14 cellular contexts compared by ENCODE assay signal in genomic region chr15:40932625-40933519, GRCh38. TPM values are rescaled to one million over a fixed set of nuclear protein-coding genes. Genes with fewer than 3 reads are reported as not detected.
A peak's percentile ranks its signal among the peaks of the same experiment; 100 is the strongest.
DNase-seq lines count a peak whose midpoint lies in the region; ATAC-seq, FAIRE-seq and TF ChIP-seq lines count a peak whose summit lies in the region.
"Had no signal": no experiment of that assay in that cellular context is flagged by ENCODE, and none has a peak within 500 bp of the region (broad histone marks: within the 10 kb centered on the region; RNA-seq: fewer than 3 reads in every experiment).

No MANE protein-coding gene starts in this region.

- no peaks in the 10 kb centered on the region for H3K9me3 ChIP-seq in BLaER1
- no peaks in the 10 kb centered on the region for H3K9me3 ChIP-seq in K562 (replicated peaks; ENCODE audit: control insufficient read depth, insufficient read depth, low read depth, low read length)
- H3K9me3 ChIP-seq in mucosa of descending colon, result no peaks in the 10 kb centered on the region
- no peaks in the 10 kb centered on the region for H3K9me3 ChIP-seq in T-helper 17 cell (ENCODE audit: control insufficient read depth, low read length, poor library complexity, severe bottlenecking)
- H3K9me3 ChIP-seq: ascending aorta had no signal

- FAIRE-seq in GM19239 (lab: Jason Lieb, UNC) (peak; percentile 72), K562 (lab: Jason Lieb, UNC) (no peak)
- FAIRE-seq: TTC549 had no signal

- H3K27ac ChIP-seq in BLaER1 (no peak overlapping the region), K562 (ENCODE audit: extremely low read depth, low read depth, low read length) (no peak overlapping the region)
- H3K27ac ChIP-seq: ascending aorta had no signal

- peaks cover 44% of the 10 kb centered on the region for H3K27me3 Mint-ChIP-seq in T-helper 17 cell

- 63% methylated on average over 11 of the region's 13 CpGs for WGBS in K562 (ENCODE audit: insufficient coverage, low coverage, missing lambda C conversion rate)

- H3K79me2 ChIP-seq in K562 (ENCODE audit: control insufficient read depth, insufficient read depth, low read length), result no peaks in the 10 kb centered on the region

- in situ Hi-C loops in K562 (cut with MboI), result no loop called here

- H3K9me1 ChIP-seq in K562 (ENCODE audit: control insufficient read depth, insufficient read depth, low read length), result peaks cover 3% of the 10 kb centered on the region

- no peak for TF ChIP-seq RAD21 in K562 (CRISPR knock-in tag; conservative IDR thresholded peaks at IDR 0.05 in 1 of 2, IDR thresholded peaks at IDR 0.05 in 1 of 2)

- H3K27ac Mint-ChIP-seq in T-helper 17 cell, result no peak overlapping the region
- H3K27ac Mint-ChIP-seq: dendritic cell treated with granulocyte-macrophage colony-stimulating factor and Interleukin-4, amounts not matched to agents 40 ng/mL and 50 ng/mL, for 4 days had no signal

- intact Hi-C loops in K562 (cut with micrococcal nuclease) (no loop called here), mucosa of descending colon (cut with DNase I, micrococcal nuclease) (no loop called here)

- TF ChIP-seq POLR2A in K562 (conservative IDR thresholded peaks at IDR 0.05), result no peak

- TF ChIP-seq CTCF in K562 (IDR thresholded peaks at IDR 0.05 in 2 of 3, conservative IDR thresholded peaks at IDR 0.05 in 1 of 3; ENCODE audit: insufficient read depth in 2 of 3, low read depth in 1 of 3, low read length in 3 of 3), result no peak
- TF ChIP-seq CTCF in mucosa of descending colon (IDR thresholded peaks at IDR 0.05), result no peak
- no peak for TF ChIP-seq CTCF in GM10248 (IDR thresholded peaks at IDR 0.05; ENCODE audit: control extremely low read depth, extremely low read depth, low read depth, missing control alignments)

- H3K36me3 ChIP-seq in BLaER1, result no peaks in the 10 kb centered on the region
- H3K36me3 ChIP-seq in K562 (ENCODE audit: control insufficient read depth, insufficient read depth, low read length), result no peaks in the 10 kb centered on the region
- no peaks in the 10 kb centered on the region for H3K36me3 ChIP-seq in mucosa of descending colon (ENCODE audit: low read depth)
- H3K36me3 ChIP-seq: ascending aorta had no signal

- no peak overlapping the region for H3K4me3 Mint-ChIP-seq in T-helper 17 cell
- H3K4me3 Mint-ChIP-seq: dendritic cell treated with granulocyte-macrophage colony-stimulating factor and Interleukin-4, amounts not matched to agents 40 ng/mL and 50 ng/mL, for 4 days had no signal

- no peak for ATAC-seq in K562
- peak; percentile 68 for ATAC-seq in mucosa of descending colon
- no peak for ATAC-seq in GM18909 (IDR thresholded peaks at IDR 0.05; ENCODE audit: poor library complexity, unreplicated experiment)
- ATAC-seq in T-helper 17 cell, result no peak
- ATAC-seq in HG03565 (IDR thresholded peaks at IDR 0.05; ENCODE audit: unreplicated experiment), result no peak

- TF ChIP-seq EP300 in K562 (IDR thresholded peaks at IDR 0.05; ENCODE audit: low read length), result no peak

- H3K4me2 ChIP-seq in BLaER1 (peak overlapping the region; percentile 18; the same call in 1 of the 2 replicates), K562 (ENCODE audit: insufficient read depth, low read length) (no peak overlapping the region)

- peaks cover 21% of the 10 kb centered on the region for H3K4me1 Mint-ChIP-seq in T-helper 17 cell

- no peak for DNase-seq in GM19239 (ENCODE audit: insufficient read length, low spot score)
- no peak for DNase-seq in K562 (ENCODE audit: extremely low read depth in 1 of 4, low spot score in 3 of 4)
- DNase-seq in mucosa of descending colon, result peak; percentile 77 to 84 (median 78)
- no peak for DNase-seq in T-helper 17 cell
- no peak for DNase-seq in GM10248 (ENCODE audit: extremely low spot score)
- DNase-seq: DMS79, midbrain, NCI-H1694 had no signal

- no TSS peak for BruUV-seq in K562 (replicated peaks; lab: Mats Ljungman, UMichigan)

- POLR2A ChIA-PET in K562 (lab: Yijun Ruan, JAX) (interaction anchor here (0.6 to 1.1 kb wide), 3 partner anchors 8 to 30 kb away, joined by 3 read pairs; no protein-coding TSS in a partner anchor), GM10248 (lab: Yijun Ruan, JAX) (no interaction called here)

- H3K27me3 ChIP-seq in BLaER1 (peaks cover 55% of the 10 kb centered on the region), K562 (ENCODE audit: control insufficient read depth in 2 of 2, insufficient read depth in 2 of 2, low read length in 2 of 2) (peaks cover 0 to 7% of the 10 kb centered on the region in 2 experiments; a peak in 1 of 5 replicates)

- H3K4me3 ChIP-seq in BLaER1 (no peak overlapping the region), K562 (no peak overlapping the region), mucosa of descending colon (no peak overlapping the region)
- H3K4me3 ChIP-seq: ascending aorta had no signal

- H2AFZ ChIP-seq in K562 (ENCODE audit: low read depth, low read length), result no peak overlapping the region

- H3K9ac ChIP-seq in BLaER1 (no peak overlapping the region), K562 (ENCODE audit: insufficient read depth in 1 of 2, low read depth in 2 of 2, low read length in 2 of 2) (peak overlapping the region in 1 of 2 experiments; percentile 41; a peak in 2 of 4 replicates)

- peaks cover 5% of the 10 kb centered on the region for H3K36me3 Mint-ChIP-seq in T-helper 17 cell (ENCODE audit: low read depth)

- peaks cover 74% of the 10 kb centered on the region for H3K4me1 ChIP-seq in BLaER1
- peaks cover 11 to 51% of the 10 kb centered on the region in 2 experiments for H3K4me1 ChIP-seq in K562 (replicated peaks in 1 of 2; ENCODE audit: control insufficient read depth in 2 of 2, insufficient read depth in 2 of 2, low read length in 2 of 2)
- peaks cover 38% of the 10 kb centered on the region for H3K4me1 ChIP-seq in mucosa of descending colon (ENCODE audit: low read depth)

- CTCF ChIA-PET in K562 (lab: Yijun Ruan, JAX; ENCODE audit: low intra/inter-chr PET ratio), result no interaction called here
- CTCF ChIA-PET in GM10248 (lab: Yijun Ruan, JAX), result interaction anchor here (3.6 to 13.4 kb wide), 4 partner anchors 8 to 85 kb away, joined by 26 to 167 read pairs (median 79); no protein-coding TSS in a partner anchor

- H4K20me1 ChIP-seq in BLaER1 (peaks cover 37% of the 10 kb centered on the region), K562 (replicated peaks; ENCODE audit: control insufficient read depth, insufficient read depth, low read length) (no peaks in the 10 kb centered on the region)

RNA-seq across cellular contexts. Expression of gene DLL4, which starts 3.7 kb away (rescaled TPM):
- 3.0 and 5.4 TPM in 2 replicates for total RNA-seq in K562 (2011; cell fraction: chromatin; rRNA removed; ENCODE audit: low replicate concordance)
- 5.5 and 6.0 TPM in 2 replicates for total RNA-seq in K562 (2011; cell fraction: nucleolus; rRNA removed)
- total RNA-seq in K562 (2011; cell fraction: nucleoplasm; rRNA removed), result 2.8 and 3.7 TPM in 2 replicates
- total RNA-seq in K562 (2014; rRNA removed) (0.59 and 0.78 TPM in 2 replicates), K562 (2014; rRNA removed; fragmentation: Illumina TruSeq; extraction: Trizol) (0.26 and 0.40 TPM in 2 replicates), K562 (2015; rRNA removed; fragmentation: Illumina TruSeq; extraction: Trizol) (0.43 and 0.60 TPM in 2 replicates), K562 (2021) (1.1 and 1.3 TPM in 2 replicates), mucosa of descending colon (10 to 100 TPM in 2 of 3 donors, 1 to 10 TPM in 1; 9.4 to 23.0 (median 15.6) TPM), T-helper 17 cell (not detected)
- polyA plus RNA-seq in K562 (2011; rRNA removed) (0.40 and 0.77 TPM in 2 replicates), K562 (2014; fragmentation: Illumina TruSeq; extraction: Trizol) (0.42 and 0.62 TPM in 2 replicates), K562 (2014; fragmentation: Nextera tagmentation; extraction: Ambion mirVana) (under 1 TPM in 1 of 2 experiments, not detected in 1; 0.04 TPM), K562 (2014; rRNA removed) (0.30 and 0.89 TPM in 2 replicates)
- polyA plus RNA-seq in K562 (2011; cell fraction: cytosol; rRNA removed), result 0.46 and 0.75 TPM in 2 replicates
- 2.3 and 2.4 TPM in 2 replicates for polyA plus RNA-seq in K562 (2011; cell fraction: nucleus; rRNA removed)
- 0.30 and 0.60 TPM in 2 replicates for polyA plus RNA-seq in K562 (2012)
- polyA minus RNA-seq in K562 (2011; rRNA and poly(A)+ RNA removed), result 0.53 and 0.54 TPM in 2 replicates
- polyA minus RNA-seq in K562 (2011; cell fraction: cytosol; rRNA and poly(A)+ RNA removed), result 0.57 and 0.64 TPM in 2 replicates
- 2.0 and 3.0 TPM in 2 replicates for polyA minus RNA-seq in K562 (2011; cell fraction: nucleus; rRNA and poly(A)+ RNA removed)

RNA-seq across cellular contexts. Expression of gene CHAC1, which starts 20.4 kb away (rescaled TPM):
- total RNA-seq in K562 (2011; cell fraction: chromatin; rRNA removed; ENCODE audit: low replicate concordance), result 6.0 and 19.1 TPM in 2 replicates
- total RNA-seq in K562 (2011; cell fraction: nucleolus; rRNA removed), result 22.9 and 29.7 TPM in 2 replicates
- total RNA-seq in K562 (2011; cell fraction: nucleoplasm; rRNA removed), result 12.4 and 15.8 TPM in 2 replicates
- total RNA-seq in K562 (2014; rRNA removed), result 33.2 and 36.8 TPM in 2 replicates
- 6.3 and 7.5 TPM in 2 replicates for total RNA-seq in K562 (2014; rRNA removed; fragmentation: Illumina TruSeq; extraction: Trizol)
- total RNA-seq in K562 (2015; rRNA removed; fragmentation: Illumina TruSeq; extraction: Trizol), result 0.19 and 0.47 TPM in 2 replicates
- total RNA-seq in K562 (2021), result 29.6 and 33.3 TPM in 2 replicates
- 7.1 and 16.0 TPM in 2 replicates for polyA plus RNA-seq in K562 (2011; rRNA removed)
- polyA plus RNA-seq in K562 (2011; cell fraction: cytosol; rRNA removed), result 20.6 and 22.9 TPM in 2 replicates
- 10.7 and 11.2 TPM in 2 replicates for polyA plus RNA-seq in K562 (2011; cell fraction: nucleus; rRNA removed)
- polyA plus RNA-seq in K562 (2012), result 2.9 and 41.9 TPM in 2 replicates
- polyA plus RNA-seq in K562 (2014; fragmentation: Illumina TruSeq; extraction: Trizol), result 15.1 and 32.3 TPM in 2 replicates
- 1 to 10 TPM; 2.5 to 4.4 TPM for polyA plus RNA-seq in K562 (2014; fragmentation: Nextera tagmentation; extraction: Ambion mirVana)
- polyA plus RNA-seq in K562 (2014; rRNA removed), result 33.6 and 39.0 TPM in 2 replicates
- polyA minus RNA-seq in K562 (2011; rRNA and poly(A)+ RNA removed), result 3.5 and 5.5 TPM in 2 replicates
- polyA minus RNA-seq in K562 (2011; cell fraction: cytosol; rRNA and poly(A)+ RNA removed), result 4.1 and 13.5 TPM in 2 replicates
- polyA minus RNA-seq in K562 (2011; cell fraction: nucleus; rRNA and poly(A)+ RNA removed), result 5.0 and 7.7 TPM in 2 replicates
- 1 to 10 TPM in 2 of 3 donors, under 1 TPM in 1; 0.69 to 3.1 (median 2.6) TPM for total RNA-seq in mucosa of descending colon
- total RNA-seq in T-helper 17 cell, result under 1 TPM; 0.35 to 0.70 TPM

RNA-seq across cellular contexts. Expression of gene VPS18, which starts 38.6 kb away (rescaled TPM):
- 9.0 and 33.9 TPM in 2 replicates for total RNA-seq in K562 (2011; cell fraction: chromatin; rRNA removed; ENCODE audit: low replicate concordance)
- 25.9 and 30.9 TPM in 2 replicates for total RNA-seq in K562 (2011; cell fraction: nucleolus; rRNA removed)
- 9.9 and 14.4 TPM in 2 replicates for total RNA-seq in K562 (2011; cell fraction: nucleoplasm; rRNA removed)
- total RNA-seq in K562 (2014; rRNA removed), result 17.3 and 20.0 TPM in 2 replicates
- total RNA-seq in K562 (2014; rRNA removed; fragmentation: Illumina TruSeq; extraction: Trizol), result 4.3 and 5.3 TPM in 2 replicates
- total RNA-seq in K562 (2015; rRNA removed; fragmentation: Illumina TruSeq; extraction: Trizol), result 14.6 and 14.7 TPM in 2 replicates
- total RNA-seq in K562 (2021), result 19.9 and 20.8 TPM in 2 replicates
- polyA plus RNA-seq in K562 (2011; rRNA removed), result 5.9 and 9.0 TPM in 2 replicates
- 8.9 and 18.1 TPM in 2 replicates for polyA plus RNA-seq in K562 (2011; cell fraction: cytosol; rRNA removed)
- 9.1 and 13.6 TPM in 2 replicates for polyA plus RNA-seq in K562 (2011; cell fraction: nucleus; rRNA removed)
- 14.0 and 19.3 TPM in 2 replicates for polyA plus RNA-seq in K562 (2012)
- polyA plus RNA-seq in K562 (2014; fragmentation: Illumina TruSeq; extraction: Trizol), result 9.5 and 11.8 TPM in 2 replicates
- under 1 TPM; 0.73 to 0.88 TPM for polyA plus RNA-seq in K562 (2014; fragmentation: Nextera tagmentation; extraction: Ambion mirVana)
- 8.5 and 9.9 TPM in 2 replicates for polyA plus RNA-seq in K562 (2014; rRNA removed)
- polyA minus RNA-seq in K562 (2011; rRNA and poly(A)+ RNA removed), result 15.1 and 21.7 TPM in 2 replicates
- 17.4 and 23.2 TPM in 2 replicates for polyA minus RNA-seq in K562 (2011; cell fraction: cytosol; rRNA and poly(A)+ RNA removed)
- 7.5 and 10.6 TPM in 2 replicates for polyA minus RNA-seq in K562 (2011; cell fraction: nucleus; rRNA and poly(A)+ RNA removed)
- total RNA-seq in mucosa of descending colon, result 10 to 100 TPM; 14.1 to 21.1 (median 18.0) TPM
- total RNA-seq in T-helper 17 cell, result 10 to 100 TPM; 13.6 to 18.4 TPM

RNA-seq across cellular contexts. Expression of gene RHOV, which starts 58.8 kb away (rescaled TPM):
- 1.1 and 1.9 TPM in 2 replicates for total RNA-seq in K562 (2011; cell fraction: chromatin; rRNA removed; ENCODE audit: low replicate concordance)
- 1.8 TPM in 2 replicates for total RNA-seq in K562 (2011; cell fraction: nucleolus; rRNA removed)
- 1.0 and 1.1 TPM in 2 replicates for total RNA-seq in K562 (2011; cell fraction: nucleoplasm; rRNA removed)
- total RNA-seq in K562 (2014; rRNA removed), result 2.0 and 2.2 TPM in 2 replicates
- total RNA-seq in K562 (2014; rRNA removed; fragmentation: Illumina TruSeq; extraction: Trizol), result 0.73 and 1.1 TPM in 2 replicates
- total RNA-seq in K562 (2015; rRNA removed; fragmentation: Illumina TruSeq; extraction: Trizol), result 0.45 and 0.72 TPM in 2 replicates
- total RNA-seq in K562 (2021), result 1.9 and 2.0 TPM in 2 replicates
- 1.1 and 1.2 TPM in 2 replicates for polyA plus RNA-seq in K562 (2011; rRNA removed)
- polyA plus RNA-seq in K562 (2011; cell fraction: cytosol; rRNA removed), result 1.3 and 2.4 TPM in 2 replicates
- polyA plus RNA-seq in K562 (2011; cell fraction: nucleus; rRNA removed), result 1.0 and 1.1 TPM in 2 replicates
- 0.51 and 1.3 TPM in 2 replicates for polyA plus RNA-seq in K562 (2012)
- polyA plus RNA-seq in K562 (2014; fragmentation: Illumina TruSeq; extraction: Trizol), result 1.1 TPM in 2 replicates
- under 1 TPM; 0.08 to 0.18 TPM for polyA plus RNA-seq in K562 (2014; fragmentation: Nextera tagmentation; extraction: Ambion mirVana)
- 1.4 and 2.6 TPM in 2 replicates for polyA plus RNA-seq in K562 (2014; rRNA removed)
- polyA minus RNA-seq in K562 (2011; rRNA and poly(A)+ RNA removed), result 0.77 and 1.3 TPM in 2 replicates
- 1.4 TPM in 1 of 2 replicates, not detected in the other for polyA minus RNA-seq in K562 (2011; cell fraction: cytosol; rRNA and poly(A)+ RNA removed)
- 1.1 and 1.3 TPM in 2 replicates for polyA minus RNA-seq in K562 (2011; cell fraction: nucleus; rRNA and poly(A)+ RNA removed)
- total RNA-seq in mucosa of descending colon, result 1 to 10 TPM; 1.6 to 6.2 (median 3.5) TPM
- total RNA-seq in T-helper 17 cell, result under 1 TPM in 1 of 2 donors, not detected in 1; 0.18 TPM
- total RNA-seq: ascending aorta had no signal

Comparison
In these comparisons a context has a peak if more than half of its experiments do, and no peak if none do; other contexts are left out.
1. DNase-seq: peak in mucosa of descending colon (3 of 3); none in GM19239 (single experiment), K562 (0 of 4), T-helper 17 cell (0 of 3) and GM10248 (single experiment).